ENCODE assay signal across 8 cellular contexts in genomic region chrX:106812930-106813329, GRCh38. TPM values are rescaled to one million over a fixed set of nuclear protein-coding genes. Genes with fewer than 3 reads are reported as not detected.
DNase-seq lines count a peak whose midpoint lies in the region; TF ChIP-seq lines count a peak whose summit lies in the region.
"Not testable (repeated sequence)": the region's sequence is repeated elsewhere in the genome, so short reads cannot be mapped to it uniquely, and the experiment has no call there.

No MANE protein-coding gene starts in this region.

- H3K4me3 ChIP-seq in choroid plexus epithelial cell (ENCODE audit: low read depth, low read length), result not testable (repeated sequence)

- DNase-seq in ACHN (peak; percentile 26), ELR (ENCODE audit: low read depth) (peak; percentile 48), HK-2 (ENCODE audit: unreplicated experiment) (peak; percentile 7), M059J (ENCODE audit: low read depth) (peak; percentile 70), RPMI7951 (ENCODE audit: low read depth) (peak; percentile 5), amniotic epithelial cell (ENCODE audit: low read depth) (peak; percentile 11), choroid plexus epithelial cell (ENCODE audit: low read depth) (peak; percentile 4), myocyte (ENCODE audit: low read depth) (peak; percentile 13)

- in situ Hi-C loops in ACHN (cut with HindIII; ENCODE audit: low pct_ligation_motif_present, low pct_unique_long_range_greater_than_20kb, low sequenced_read_pairs), result not testable (repeated sequence)

- not testable (repeated sequence) for TF ChIP-seq CTCF in choroid plexus epithelial cell (conservative IDR thresholded peaks at IDR 0.05; ENCODE audit: low read depth, low read length)

RNA-seq across cellular contexts. Expression of gene TBC1D8B, which starts 10.5 kb away (rescaled TPM):
- total RNA-seq in M059J (2014; rRNA removed; shearing (Covaris generic)), result 5.1 and 9.5 TPM in 2 replicates
- 3.4 and 4.0 TPM in 2 replicates for total RNA-seq in RPMI7951 (2014; rRNA removed; shearing (Covaris generic))
- total RNA-seq in myocyte, result 5.6 and 5.7 TPM in 2 replicates
- 3.9 TPM for polyA plus RNA-seq in myocyte (2012)

Comparison
In these comparisons a context has a peak if more than half of its experiments do, and no peak if none do; other contexts are left out.
1. DNase-seq: peak in every context shown above with its lines; median percentile 70 in M059J; 48 in ELR; 26 in ACHN; 13 in myocyte; 11 in amniotic epithelial cell; 7 in HK-2; 5 in RPMI7951; 4 in choroid plexus epithelial cell.